Comparison of ENCODE assay signal across 8 cellular contexts in the genomic region with DNA sequence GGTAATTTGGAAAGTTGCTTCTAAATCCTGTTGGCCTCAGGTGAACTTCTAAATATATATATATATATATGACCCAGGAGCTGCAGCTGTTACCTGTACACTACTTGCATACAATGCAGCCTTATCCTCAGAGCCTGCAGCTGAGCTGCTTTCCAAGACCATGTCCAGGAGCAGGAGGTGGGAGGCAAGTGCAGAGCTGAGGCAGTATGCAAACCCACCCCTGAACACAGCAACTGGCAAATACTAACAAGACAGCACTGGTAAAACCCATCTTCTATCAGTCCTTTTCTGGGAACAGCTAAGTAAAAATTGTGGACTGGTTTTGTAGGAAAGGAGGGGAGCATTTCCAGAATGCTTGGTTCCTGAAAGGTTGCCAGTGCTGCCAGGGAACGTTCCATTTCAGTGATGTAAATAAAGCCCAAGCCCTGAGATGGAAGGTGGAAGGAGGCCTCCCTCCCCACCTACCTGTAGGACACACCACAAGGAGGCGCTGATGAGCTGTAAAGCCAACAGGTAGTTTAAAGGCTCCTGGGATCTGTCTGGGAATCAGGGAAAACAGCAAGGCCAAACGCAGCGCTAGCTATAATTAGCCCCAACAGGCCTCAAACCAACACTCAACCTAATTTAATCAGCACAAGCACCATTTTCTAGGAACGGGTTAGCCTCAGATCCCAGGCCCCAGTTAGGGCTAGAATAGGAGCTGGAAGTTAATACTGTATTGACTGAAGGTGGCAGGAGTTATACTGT.
DNase-seq lines count a peak whose midpoint lies in the region; ATAC-seq, FAIRE-seq and TF ChIP-seq lines count a peak whose summit lies in the region.

No MANE protein-coding gene starts in this region.

- H3K36me3 ChIP-seq in bronchial epithelial cell (ENCODE audit: control insufficient read depth, insufficient read depth, low read length), result no peaks in the 10 kb centered on the region

- H3K9me3 Mint-ChIP-seq in WTC11, result no peaks in the 10 kb centered on the region

- no peak overlapping the region for H3K4me3 Mint-ChIP-seq in WTC11

- no peaks in the 10 kb centered on the region for H3K27me3 Mint-ChIP-seq in WTC11 (ENCODE audit: low read depth)

- peak; percentile 34 for DNase-seq in GF-D8 (lab: John Stamatoyannopoulos, UW)
- peak; percentile 28 for DNase-seq in NCI-H2171 treated with DMSO at 0.1 percent for 48 hours (lab: John Stamatoyannopoulos, UW)
- DNase-seq in WTC11 (ENCODE audit: low spot score), result peak; percentile 96
- DNase-seq in bronchial epithelial cell (ENCODE audit: low read depth), result peak; percentile 83
- DNase-seq in islet precursor cell, result peak; percentile 93
- DNase-seq in stimulated activated CD4-positive, alpha-beta T cell treated with anti-CD3 and anti-CD28 coated beads, Interleukin-1b, Interleukin-23, amount 100 ng/mL, for 24 hours (ENCODE audit: low read depth in 4 of 4, low spot score in 1 of 4), result peak; percentile 64 to 84 (median 76)

- H3K27me3 ChIP-seq in bronchial epithelial cell (ENCODE audit: control insufficient read depth, insufficient read depth, low read length), result no peaks in the 10 kb centered on the region

- peak; percentile 69 for ATAC-seq in HG02852 (IDR thresholded peaks at IDR 0.05; ENCODE audit: unreplicated experiment)
- peak; percentile 98 for ATAC-seq in WTC11
- ATAC-seq in HG02970 (IDR thresholded peaks at IDR 0.05; ENCODE audit: low FRiP score, unreplicated experiment), result no peak

- H3K4me3 ChIP-seq in bronchial epithelial cell (ENCODE audit: low read depth, low read length), result no peak overlapping the region

- CTCF ChIA-PET in WTC11 (lab: Charles Lee), result interaction anchor here (0.5 to 2.9 kb wide), 61 partner anchors 8 to 1089 kb away, joined by 3 to 149 read pairs (median 5); a partner anchor contains a TSS

- TF ChIP-seq CTCF in WTC11 (IDR thresholded peaks at IDR 0.05), result peak; percentile 84
- peak; percentile 91 for TF ChIP-seq CTCF in bronchial epithelial cell (IDR thresholded peaks at IDR 0.05; ENCODE audit: insufficient read depth, low read length, severe bottlenecking)

- H3K36me3 Mint-ChIP-seq in WTC11, result no peaks in the 10 kb centered on the region

- no peak for FAIRE-seq in bronchial epithelial cell (lab: Jason Lieb, UNC)

- POLR2A ChIA-PET in WTC11 (lab: Charles Lee), result interaction anchor here (0.6 to 1.4 kb wide), 2 partner anchors 148 to 150 kb away, joined by 3 to 9 read pairs; a partner anchor contains a TSS

- H3K4me1 Mint-ChIP-seq in WTC11, result peaks cover 15% of the 10 kb centered on the region

- no peak overlapping the region for H3K27ac Mint-ChIP-seq in WTC11

TF ChIP-seq in WTC11, 78 proteins besides CTCF, POLR2A, EP300 and RAD21:
- no peak for TF ChIP-seq FOXK1 (CRISPR knock-in tag; IDR thresholded peaks at IDR 0.05)
- no peak for TF ChIP-seq JUN (CRISPR knock-in tag; IDR thresholded peaks at IDR 0.05)
- TF ChIP-seq GABPB1 (CRISPR knock-in tag; IDR thresholded peaks at IDR 0.05), result no peak
- TF ChIP-seq, protein P1, sequence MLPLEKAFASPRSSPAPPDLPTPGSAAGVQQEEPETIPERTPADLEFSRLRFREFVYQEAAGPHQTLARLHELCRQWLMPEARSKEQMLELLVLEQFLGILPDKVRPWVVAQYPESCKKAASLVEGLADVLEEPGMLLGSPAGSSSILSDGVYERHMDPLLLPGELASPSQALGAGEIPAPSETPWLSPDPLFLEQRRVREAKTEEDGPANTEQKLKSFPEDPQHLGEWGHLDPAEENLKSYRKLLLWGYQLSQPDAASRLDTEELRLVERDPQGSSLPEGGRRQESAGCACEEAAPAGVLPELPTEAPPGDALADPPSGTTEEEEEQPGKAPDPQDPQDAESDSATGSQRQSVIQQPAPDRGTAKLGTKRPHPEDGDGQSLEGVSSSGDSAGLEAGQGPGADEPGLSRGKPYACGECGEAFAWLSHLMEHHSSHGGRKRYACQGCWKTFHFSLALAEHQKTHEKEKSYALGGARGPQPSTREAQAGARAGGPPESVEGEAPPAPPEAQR (CRISPR knock-in tag; IDR thresholded peaks at IDR 0.05), result no peak
- TF ChIP-seq ZNF121 (CRISPR knock-in tag; IDR thresholded peaks at IDR 0.05), result no peak
- TF ChIP-seq ZNF263 (CRISPR knock-in tag; IDR thresholded peaks at IDR 0.05; ENCODE audit: low read depth), result no peak
- TF ChIP-seq MXD4 (CRISPR knock-in tag; IDR thresholded peaks at IDR 0.05; ENCODE audit: borderline replicate concordance), result no peak
- TF ChIP-seq, protein P2, sequence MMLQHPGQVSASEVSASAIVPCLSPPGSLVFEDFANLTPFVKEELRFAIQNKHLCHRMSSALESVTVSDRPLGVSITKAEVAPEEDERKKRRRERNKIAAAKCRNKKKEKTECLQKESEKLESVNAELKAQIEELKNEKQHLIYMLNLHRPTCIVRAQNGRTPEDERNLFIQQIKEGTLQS (CRISPR knock-in tag; conservative IDR thresholded peaks at IDR 0.05), result no peak
- TF ChIP-seq, protein P3, sequence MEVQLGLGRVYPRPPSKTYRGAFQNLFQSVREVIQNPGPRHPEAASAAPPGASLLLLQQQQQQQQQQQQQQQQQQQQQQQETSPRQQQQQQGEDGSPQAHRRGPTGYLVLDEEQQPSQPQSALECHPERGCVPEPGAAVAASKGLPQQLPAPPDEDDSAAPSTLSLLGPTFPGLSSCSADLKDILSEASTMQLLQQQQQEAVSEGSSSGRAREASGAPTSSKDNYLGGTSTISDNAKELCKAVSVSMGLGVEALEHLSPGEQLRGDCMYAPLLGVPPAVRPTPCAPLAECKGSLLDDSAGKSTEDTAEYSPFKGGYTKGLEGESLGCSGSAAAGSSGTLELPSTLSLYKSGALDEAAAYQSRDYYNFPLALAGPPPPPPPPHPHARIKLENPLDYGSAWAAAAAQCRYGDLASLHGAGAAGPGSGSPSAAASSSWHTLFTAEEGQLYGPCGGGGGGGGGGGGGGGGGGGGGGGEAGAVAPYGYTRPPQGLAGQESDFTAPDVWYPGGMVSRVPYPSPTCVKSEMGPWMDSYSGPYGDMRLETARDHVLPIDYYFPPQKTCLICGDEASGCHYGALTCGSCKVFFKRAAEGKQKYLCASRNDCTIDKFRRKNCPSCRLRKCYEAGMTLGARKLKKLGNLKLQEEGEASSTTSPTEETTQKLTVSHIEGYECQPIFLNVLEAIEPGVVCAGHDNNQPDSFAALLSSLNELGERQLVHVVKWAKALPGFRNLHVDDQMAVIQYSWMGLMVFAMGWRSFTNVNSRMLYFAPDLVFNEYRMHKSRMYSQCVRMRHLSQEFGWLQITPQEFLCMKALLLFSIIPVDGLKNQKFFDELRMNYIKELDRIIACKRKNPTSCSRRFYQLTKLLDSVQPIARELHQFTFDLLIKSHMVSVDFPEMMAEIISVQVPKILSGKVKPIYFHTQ (CRISPR knock-in tag; IDR thresholded peaks at IDR 0.05), result no peak
- TF ChIP-seq, protein P4, sequence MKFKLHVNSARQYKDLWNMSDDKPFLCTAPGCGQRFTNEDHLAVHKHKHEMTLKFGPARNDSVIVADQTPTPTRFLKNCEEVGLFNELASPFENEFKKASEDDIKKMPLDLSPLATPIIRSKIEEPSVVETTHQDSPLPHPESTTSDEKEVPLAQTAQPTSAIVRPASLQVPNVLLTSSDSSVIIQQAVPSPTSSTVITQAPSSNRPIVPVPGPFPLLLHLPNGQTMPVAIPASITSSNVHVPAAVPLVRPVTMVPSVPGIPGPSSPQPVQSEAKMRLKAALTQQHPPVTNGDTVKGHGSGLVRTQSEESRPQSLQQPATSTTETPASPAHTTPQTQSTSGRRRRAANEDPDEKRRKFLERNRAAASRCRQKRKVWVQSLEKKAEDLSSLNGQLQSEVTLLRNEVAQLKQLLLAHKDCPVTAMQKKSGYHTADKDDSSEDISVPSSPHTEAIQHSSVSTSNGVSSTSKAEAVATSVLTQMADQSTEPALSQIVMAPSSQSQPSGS (CRISPR knock-in tag; IDR thresholded peaks at IDR 0.05; ENCODE audit: borderline replicate concordance, low read depth), result no peak
- TF ChIP-seq, protein P5, sequence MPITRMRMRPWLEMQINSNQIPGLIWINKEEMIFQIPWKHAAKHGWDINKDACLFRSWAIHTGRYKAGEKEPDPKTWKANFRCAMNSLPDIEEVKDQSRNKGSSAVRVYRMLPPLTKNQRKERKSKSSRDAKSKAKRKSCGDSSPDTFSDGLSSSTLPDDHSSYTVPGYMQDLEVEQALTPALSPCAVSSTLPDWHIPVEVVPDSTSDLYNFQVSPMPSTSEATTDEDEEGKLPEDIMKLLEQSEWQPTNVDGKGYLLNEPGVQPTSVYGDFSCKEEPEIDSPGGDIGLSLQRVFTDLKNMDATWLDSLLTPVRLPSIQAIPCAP (CRISPR knock-in tag; IDR thresholded peaks at IDR 0.05), result no peak
- no peak for TF ChIP-seq ESRRA (CRISPR knock-in tag; IDR thresholded peaks at IDR 0.05; ENCODE audit: borderline replicate concordance)
- TF ChIP-seq NR3C1 (CRISPR knock-in tag; conservative IDR thresholded peaks at IDR 0.05; ENCODE audit: low read depth), result no peak
- TF ChIP-seq, protein P6, sequence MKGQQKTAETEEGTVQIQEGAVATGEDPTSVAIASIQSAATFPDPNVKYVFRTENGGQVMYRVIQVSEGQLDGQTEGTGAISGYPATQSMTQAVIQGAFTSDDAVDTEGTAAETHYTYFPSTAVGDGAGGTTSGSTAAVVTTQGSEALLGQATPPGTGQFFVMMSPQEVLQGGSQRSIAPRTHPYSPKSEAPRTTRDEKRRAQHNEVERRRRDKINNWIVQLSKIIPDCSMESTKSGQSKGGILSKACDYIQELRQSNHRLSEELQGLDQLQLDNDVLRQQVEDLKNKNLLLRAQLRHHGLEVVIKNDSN (CRISPR knock-in tag; IDR thresholded peaks at IDR 0.05), result no peak
- no peak for TF ChIP-seq GTF2I (CRISPR knock-in tag; conservative IDR thresholded peaks at IDR 0.05)

Comparison
In these comparisons a context has a peak if more than half of its experiments do, and no peak if none do; other contexts are left out.
1. DNase-seq: peak in every context shown above with its lines; median percentile 96 in WTC11; 93 in islet precursor cell; 83 in bronchial epithelial cell; 76 in stimulated activated CD4-positive, alpha-beta T cell treated with anti-CD3 and anti-CD28 coated beads, Interleukin-1b, Interleukin-23, amount 100 ng/mL, for 24 hours; 34 in GF-D8; 28 in NCI-H2171 treated with DMSO at 0.1 percent for 48 hours.